In the genomic region with DNA sequence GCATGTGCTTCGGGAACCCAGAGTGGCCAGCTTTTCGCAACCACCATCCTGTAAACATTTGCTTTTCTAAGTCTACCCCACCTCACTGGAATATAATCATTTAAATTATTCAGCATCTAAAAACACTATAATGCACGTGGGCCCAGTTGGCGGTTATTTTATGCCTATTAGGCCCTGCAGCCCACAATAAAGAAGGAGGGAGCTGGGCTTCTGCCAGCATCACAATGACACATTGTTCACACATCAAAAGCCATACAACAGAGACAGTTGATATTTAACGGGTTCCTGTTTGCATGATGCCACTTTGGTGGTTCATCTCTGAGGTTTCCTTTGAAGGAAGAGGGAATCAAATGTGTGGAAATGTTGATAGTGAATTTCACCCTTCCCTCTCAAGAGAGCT, we compare ENCODE assay signal across 25 cellular contexts.
DNase-seq lines count a peak whose midpoint lies in the region; ATAC-seq, FAIRE-seq and TF ChIP-seq lines count a peak whose summit lies in the region.
"Had no signal": no experiment of that assay in that cellular context is flagged by ENCODE, and none has a peak within 500 bp of the region (broad histone marks: within the 10 kb centered on the region; RNA-seq: fewer than 3 reads in every experiment).

No MANE protein-coding gene starts in this region.

- ATAC-seq in HG02884 (IDR thresholded peaks at IDR 0.05; ENCODE audit: unreplicated experiment) (no peak), GM18867 (IDR thresholded peaks at IDR 0.05; ENCODE audit: unreplicated experiment) (no peak)
- ATAC-seq: body of pancreas, left lobe of liver, Panc1 had no signal

- peak; percentile 70 for DNase-seq in Ammon's horn (ENCODE audit: low spot score)
- no peak for DNase-seq in D721Med (ENCODE audit: insufficient read length, low spot score)
- peak; percentile 88 for DNase-seq in NCI-H748 (lab: John Stamatoyannopoulos, UW; ENCODE audit: unreplicated experiment)
- DNase-seq in inferior parietal cortex (ENCODE audit: extremely low spot score): peak; percentile 43
- no peak for DNase-seq in HuH-7 (ENCODE audit: low spot score)
- no peak for DNase-seq in LoVo (ENCODE audit: low spot score)
- DNase-seq: activated B cell treated with CpG ODN at 0.5 μM for 24 hours; activated naive CD4-positive, alpha-beta T cell treated with anti-CD3 and anti-CD28 coated beads for 36 hours; adrenal gland; BE2C; body of pancreas; Caco-2; mesendoderm; NCI-H1092; NCI-H187; NCI-H226; SHP77 treated with DMSO at 0.1 percent for 48 hours; stimulated activated CD4-positive, alpha-beta T cell treated with anti-CD3 and anti-CD28 coated beads, Interleukin-2, amount 100 ng/mL, for 24 hours; stomach; T-helper 9 cell had no signal

- peak; percentile 16 for FAIRE-seq in D721Med (lab: Jason Lieb, UNC)
- FAIRE-seq: frontal cortex had no signal

- no peak for TF ChIP-seq CTCF in D721Med (IDR thresholded peaks at IDR 0.05; ENCODE audit: insufficient read depth, missing control alignments)

Comparison
In these comparisons a context has a peak if more than half of its experiments do, and no peak if none do; other contexts are left out.
1. DNase-seq: peak in Ammon's horn (single experiment), NCI-H748 (single experiment) and inferior parietal cortex (single experiment); none in D721Med (single experiment), HuH-7 (single experiment) and LoVo (single experiment).